ENCODE assay signal across 1 cellular context in genomic region chr22:41436322-41437113, GRCh38.
TF ChIP-seq lines count a peak whose summit lies in the region.

No MANE protein-coding gene starts in this region.

TF ChIP-seq in HepG2, 621 proteins besides CTCF, POLR2A, EP300 and RAD21:
- peak; percentile 67 for TF ChIP-seq RBFOX2 (IDR thresholded peaks at IDR 0.05; ENCODE audit: low read depth, low read length)
- TF ChIP-seq AGO2 (optimal IDR thresholded peaks at IDR 0.05; ENCODE audit: low read depth, low read length), result peak; percentile 85
- no peak for TF ChIP-seq LBX2 (CRISPR knock-in tag; IDR thresholded peaks at IDR 0.05; ENCODE audit: borderline replicate concordance)
- no peak for TF ChIP-seq CAMTA2 (CRISPR knock-in tag; IDR thresholded peaks at IDR 0.05; ENCODE audit: borderline replicate concordance)
- TF ChIP-seq ZC3H13 (CRISPR knock-in tag; IDR thresholded peaks at IDR 0.05), result peak; percentile 52; the same call in 1 of the 2 replicates
- TF ChIP-seq NONO (IDR thresholded peaks at IDR 0.05), result no peak
- TF ChIP-seq NONO (CRISPR knock-in tag; conservative IDR thresholded peaks at IDR 0.05), result 0 out of 2 replicates have a peak, but pooled peaks have one; percentile 5
- TF ChIP-seq MAF1 (CRISPR knock-in tag; IDR thresholded peaks at IDR 0.05; ENCODE audit: borderline replicate concordance), result no peak
